ENCODE assay signal across 19 cellular contexts in genomic region chr19:43739419-43739818, GRCh38. TPM values are rescaled to one million over a fixed set of nuclear protein-coding genes. Genes with fewer than 3 reads are reported as not detected.
A peak's percentile ranks its signal among the peaks of the same experiment; 100 is the strongest.
DNase-seq lines count a peak whose midpoint lies in the region; ATAC-seq and TF ChIP-seq lines count a peak whose summit lies in the region.
"Had no signal": no experiment of that assay in that cellular context is flagged by ENCODE, and none has a peak within 500 bp of the region (broad histone marks: within the 10 kb centered on the region; RNA-seq: fewer than 3 reads in every experiment).

No MANE protein-coding gene starts in this region.

- peak overlapping the region; percentile 21 to 75 (median 66) for H3K27ac ChIP-seq in spleen
- H3K27ac ChIP-seq: GM23248 had no signal

- H3K27me3 Mint-ChIP-seq in HFFc6 (ENCODE audit: insufficient read depth) (peaks cover 2% of the 10 kb centered on the region), immature natural killer cell (ENCODE audit: low read depth in 3 of 3) (peaks cover 0 to 2% (median 1%) of the 10 kb centered on the region in 3 donors)
- no peaks in the 10 kb centered on the region for H3K27me3 Mint-ChIP-seq in activated CD8-positive, alpha-beta T cell treated with anti-CD3 and anti-CD28 coated beads for 36 hours
- H3K27me3 Mint-ChIP-seq in activated CD4-positive, alpha-beta T cell treated with anti-CD3 and anti-CD28 coated beads, Interleukin-2, amount 10 ng/mL, durations not matched to agents 7 days and 5 days, result no peaks in the 10 kb centered on the region
- H3K27me3 Mint-ChIP-seq: activated CD4-positive, alpha-beta T cell treated with anti-CD3 and anti-CD28 coated beads for 36 hours had no signal

- H3K27ac Mint-ChIP-seq in HFFc6, result peak overlapping the region; percentile 47
- peak overlapping the region; percentile 25 for H3K27ac Mint-ChIP-seq in activated CD8-positive, alpha-beta T cell treated with anti-CD3 and anti-CD28 coated beads for 36 hours
- H3K27ac Mint-ChIP-seq in immature natural killer cell, result peak overlapping the region in 4 of 6 donors; percentile 57 to 78 (median 66)
- H3K27ac Mint-ChIP-seq in activated CD4-positive, alpha-beta T cell treated with anti-CD3 and anti-CD28 coated beads, Interleukin-2, amount 10 ng/mL, durations not matched to agents 7 days and 5 days, result no peak overlapping the region
- H3K27ac Mint-ChIP-seq: activated CD4-positive, alpha-beta T cell treated with anti-CD3 and anti-CD28 coated beads for 36 hours had no signal

- H3K27me3 ChIP-seq in spleen (replicated peaks in 1 of 7), result no peaks in the 10 kb centered on the region
- H3K27me3 ChIP-seq: heart right ventricle, MG63, uterus had no signal

- H3K9me3 Mint-ChIP-seq in HFFc6 (no peaks in the 10 kb centered on the region), immature natural killer cell (no peaks in the 10 kb centered on the region)
- H3K9me3 Mint-ChIP-seq in activated CD8-positive, alpha-beta T cell treated with anti-CD3 and anti-CD28 coated beads for 36 hours, result no peaks in the 10 kb centered on the region
- H3K9me3 Mint-ChIP-seq in activated CD4-positive, alpha-beta T cell treated with anti-CD3 and anti-CD28 coated beads, Interleukin-2, amount 10 ng/mL, durations not matched to agents 7 days and 5 days, result no peaks in the 10 kb centered on the region
- H3K9me3 Mint-ChIP-seq: neural crest cell had no signal

- H3K4me3 ChIP-seq in spleen, result no peak overlapping the region
- H3K4me3 ChIP-seq: GM23248, heart right ventricle, MG63, uterus had no signal

- H3K4me3 Mint-ChIP-seq in HFFc6, result no peak overlapping the region
- H3K4me3 Mint-ChIP-seq in activated CD8-positive, alpha-beta T cell treated with anti-CD3 and anti-CD28 coated beads for 36 hours, result no peak overlapping the region
- H3K4me3 Mint-ChIP-seq in immature natural killer cell, result no peak overlapping the region
- no peak overlapping the region for H3K4me3 Mint-ChIP-seq in activated CD4-positive, alpha-beta T cell treated with anti-CD3 and anti-CD28 coated beads, Interleukin-2, amount 10 ng/mL, durations not matched to agents 7 days and 5 days
- H3K4me3 Mint-ChIP-seq: activated CD4-positive, alpha-beta T cell treated with anti-CD3 and anti-CD28 coated beads for 36 hours; neural crest cell had no signal

- no peak for DNase-seq in HFFc6
- no peak for DNase-seq in activated CD8-positive, alpha-beta T cell treated with anti-CD3 and anti-CD28 coated beads for 36 hours
- DNase-seq in immature natural killer cell, result no peak
- no peak for DNase-seq in spleen
- DNase-seq in NCI-H1092 (lab: John Stamatoyannopoulos, UW), result no peak
- no peak for DNase-seq in activated CD4-positive, alpha-beta T cell treated with anti-CD3 and anti-CD28 coated beads, Interleukin-2, amount 10 ng/mL, durations not matched to agents 7 days and 5 days
- DNase-seq: activated CD4-positive, alpha-beta T cell treated with anti-CD3 and anti-CD28 coated beads for 36 hours; C1 segment of cervical spinal cord; heart right ventricle; MG63; NCI-H2029; NCI-H526 treated with DMSO at 0.1 percent for 48 hours; stimulated activated CD4-positive, alpha-beta T cell treated with anti-CD3 and anti-CD28 coated beads, Interleukin-2, amount 100 ng/mL, for 48 hours; uterus had no signal

- 74 to 89% (median 83%) methylated on average over 9 of the region's 9 CpGs for WGBS in spleen, 5 donors

- intact Hi-C loops in activated CD8-positive, alpha-beta T cell treated with anti-CD3 and anti-CD28 coated beads for 36 hours (cut with micrococcal nuclease), result no loop called here
- intact Hi-C loops in spleen (cut with DNase I; ENCODE audit: low total_unique reads), result no loop called here

- H3K4me1 Mint-ChIP-seq in HFFc6 (ENCODE audit: low read depth) (peaks cover 48% of the 10 kb centered on the region), immature natural killer cell (peaks cover 6 to 9% of the 10 kb centered on the region in 2 donors)
- no peaks in the 10 kb centered on the region for H3K4me1 Mint-ChIP-seq in activated CD8-positive, alpha-beta T cell treated with anti-CD3 and anti-CD28 coated beads for 36 hours (ENCODE audit: low read depth)
- H3K4me1 Mint-ChIP-seq in activated CD4-positive, alpha-beta T cell treated with anti-CD3 and anti-CD28 coated beads, Interleukin-2, amount 10 ng/mL, durations not matched to agents 7 days and 5 days, result peaks cover 16% of the 10 kb centered on the region
- H3K4me1 Mint-ChIP-seq: activated CD4-positive, alpha-beta T cell treated with anti-CD3 and anti-CD28 coated beads for 36 hours; neural crest cell had no signal

- TF ChIP-seq POLR2A in spleen (IDR thresholded peaks at IDR 0.05), result no peak

- TF ChIP-seq CTCF in HFFc6 (IDR thresholded peaks at IDR 0.05), result no peak
- TF ChIP-seq CTCF in activated CD8-positive, alpha-beta T cell treated with anti-CD3 and anti-CD28 coated beads for 36 hours (IDR thresholded peaks at IDR 0.05), result no peak
- TF ChIP-seq CTCF in spleen (IDR thresholded peaks at IDR 0.05 in 8 of 11, conservative IDR thresholded peaks at IDR 0.05 in 3 of 11), result no peak

- CTCF ChIA-PET in activated CD8-positive, alpha-beta T cell treated with anti-CD3 and anti-CD28 coated beads for 36 hours (lab: Charles Lee), result no interaction called here
- CTCF ChIA-PET in activated CD4-positive, alpha-beta T cell treated with anti-CD3 and anti-CD28 coated beads, Interleukin-2, amount 10 ng/mL, durations not matched to agents 7 days and 5 days (lab: Charles Lee), result no interaction called here

- POLR2A ChIA-PET in activated CD8-positive, alpha-beta T cell treated with anti-CD3 and anti-CD28 coated beads for 36 hours (lab: Charles Lee), result no interaction called here
- POLR2A ChIA-PET in activated CD4-positive, alpha-beta T cell treated with anti-CD3 and anti-CD28 coated beads, Interleukin-2, amount 10 ng/mL, durations not matched to agents 7 days and 5 days (lab: Charles Lee), result no interaction called here

- H3K9me3 ChIP-seq in spleen, result no peaks in the 10 kb centered on the region
- H3K9me3 ChIP-seq: heart right ventricle, MG63, uterus had no signal

- H3K36me3 Mint-ChIP-seq in HFFc6 (ENCODE audit: low read depth), result peaks cover 31% of the 10 kb centered on the region
- peaks cover 51% of the 10 kb centered on the region for H3K36me3 Mint-ChIP-seq in activated CD8-positive, alpha-beta T cell treated with anti-CD3 and anti-CD28 coated beads for 36 hours (ENCODE audit: low read depth)
- H3K36me3 Mint-ChIP-seq in immature natural killer cell, result peaks cover 34 to 63% (median 38%) of the 10 kb centered on the region in 3 donors
- peaks cover 69% of the 10 kb centered on the region for H3K36me3 Mint-ChIP-seq in activated CD4-positive, alpha-beta T cell treated with anti-CD3 and anti-CD28 coated beads, Interleukin-2, amount 10 ng/mL, durations not matched to agents 7 days and 5 days (ENCODE audit: low read depth)

- ATAC-seq in activated CD8-positive, alpha-beta T cell treated with anti-CD3 and anti-CD28 coated beads for 36 hours, result no peak
- no peak for ATAC-seq in HG02678 (IDR thresholded peaks at IDR 0.05; ENCODE audit: unreplicated experiment)
- ATAC-seq: activated CD4-positive, alpha-beta T cell treated with anti-CD3 and anti-CD28 coated beads for 36 hours had no signal

- H3K36me3 ChIP-seq in spleen, result peaks cover 5 to 100% (median 89%) of the 10 kb centered on the region in 6 donors
- H3K36me3 ChIP-seq: uterus had no signal

- H3K4me1 ChIP-seq in spleen, result peaks cover 0 to 33% (median 14%) of the 10 kb centered on the region in 6 donors
- H3K4me1 ChIP-seq: uterus had no signal

RNA-seq across cellular contexts. Expression of gene SMG9, which starts 15.3 kb away (rescaled TPM):
- total RNA-seq in HFFc6 (2021; fragmentation: NEBNext Ultra II Directional; extraction: Animal tissue kit (Norgen Biotek cat#: 25700)), result 10 to 100 TPM; 29.8 to 39.4 (median 32.0) TPM
- total RNA-seq in activated CD8-positive, alpha-beta T cell treated with anti-CD3 and anti-CD28 coated beads for 36 hours, result 10 to 100 TPM; 48.9 to 53.1 TPM
- polyA plus RNA-seq in immature natural killer cell (1 to 10 TPM; 1.9 to 9.3 (median 5.1) TPM), spleen (10 to 100 TPM; 34.0 to 44.8 (median 44.3) TPM)
- 10 to 100 TPM; 30.9 to 65.9 (median 54.6) TPM for total RNA-seq in spleen
- total RNA-seq in activated CD4-positive, alpha-beta T cell treated with anti-CD3 and anti-CD28 coated beads, Interleukin-2, amount 10 ng/mL, durations not matched to agents 7 days and 5 days, result 10 to 100 TPM; 69.1 to 71.0 TPM

RNA-seq across cellular contexts. Expression of gene IRGC, which starts 23.5 kb away (rescaled TPM):
- total RNA-seq in HFFc6 (2021; fragmentation: NEBNext Ultra II Directional; extraction: Animal tissue kit (Norgen Biotek cat#: 25700)), result not detected
- total RNA-seq in activated CD8-positive, alpha-beta T cell treated with anti-CD3 and anti-CD28 coated beads for 36 hours, result not detected
- polyA plus RNA-seq in immature natural killer cell (under 1 TPM in 1 of 3 donors, not detected in 2; 0.13 TPM), spleen (not detected)
- total RNA-seq in spleen, result not detected
- not detected for total RNA-seq in activated CD4-positive, alpha-beta T cell treated with anti-CD3 and anti-CD28 coated beads, Interleukin-2, amount 10 ng/mL, durations not matched to agents 7 days and 5 days
- total RNA-seq: activated CD4-positive, alpha-beta T cell treated with anti-CD3 and anti-CD28 coated beads for 36 hours; Daoy; GM23248; heart right ventricle; neural crest cell; RPMI7951; uterus had no signal
- polyA plus RNA-seq: GM23248, heart right ventricle had no signal

RNA-seq across cellular contexts. Expression of gene KCNN4, which starts 41.4 kb away (rescaled TPM):
- total RNA-seq in HFFc6 (2021; fragmentation: NEBNext Ultra II Directional; extraction: Animal tissue kit (Norgen Biotek cat#: 25700)), result 1 to 10 TPM in 2 of 6 experiments, under 1 TPM in 4; 0.53 to 3.1 (median 0.81) TPM
- total RNA-seq in activated CD8-positive, alpha-beta T cell treated with anti-CD3 and anti-CD28 coated beads for 36 hours, result 10 to 100 TPM; 49.5 to 49.6 TPM
- under 1 TPM in 2 of 3 donors, not detected in 1; 0.19 to 0.27 TPM for polyA plus RNA-seq in immature natural killer cell
- total RNA-seq in spleen, result 10 to 100 TPM; 14.3 to 24.2 (median 21.3) TPM
- polyA plus RNA-seq in spleen, result 10 to 100 TPM; 25.3 to 77.6 (median 56.1) TPM
- total RNA-seq in activated CD4-positive, alpha-beta T cell treated with anti-CD3 and anti-CD28 coated beads, Interleukin-2, amount 10 ng/mL, durations not matched to agents 7 days and 5 days, result 10 to 100 TPM; 31.9 to 34.5 TPM
